In genomic region chr6:87103977-87104601, GRCh38 we compare ENCODE assay signal across 23 cellular contexts. TPM values are rescaled to one million over a fixed set of nuclear protein-coding genes. Genes with fewer than 3 reads are reported as not detected.
DNase-seq lines count a peak whose midpoint lies in the region; ATAC-seq and TF ChIP-seq lines count a peak whose summit lies in the region.
"Had no signal": no experiment of that assay in that cellular context is flagged by ENCODE, and none has a peak within 500 bp of the region (broad histone marks: within the 10 kb centered on the region; RNA-seq: fewer than 3 reads in every experiment).

No MANE protein-coding gene starts in this region.

- H3K9me3 Mint-ChIP-seq in activated CD4-positive, alpha-beta T cell treated with anti-CD3 and anti-CD28 coated beads for 36 hours (ENCODE audit: low read depth): no peaks in the 10 kb centered on the region
- H3K9me3 Mint-ChIP-seq: CD8-positive, alpha-beta memory T cell had no signal

- H3K18ac ChIP-seq in trophoblast cell (ENCODE audit: low read length): no peak overlapping the region

- H2AK5ac ChIP-seq in trophoblast cell (ENCODE audit: low read length): no peak overlapping the region

- H4K91ac ChIP-seq in trophoblast cell (ENCODE audit: low read depth, low read length): no peak overlapping the region

- H3K36me3 ChIP-seq in neutrophil (no peaks in the 10 kb centered on the region), trophoblast cell (ENCODE audit: control insufficient read depth in 1 of 2, insufficient read depth in 2 of 2, low read length in 2 of 2) (no peaks in the 10 kb centered on the region)
- H3K36me3 ChIP-seq: Peyer's patch, SJCRH30 had no signal

- H3K4me3 Mint-ChIP-seq in activated CD4-positive, alpha-beta T cell treated with anti-CD3 and anti-CD28 coated beads for 36 hours: no peak overlapping the region
- H3K4me3 Mint-ChIP-seq: CD8-positive, alpha-beta memory T cell had no signal

- H3K27me3 Mint-ChIP-seq in activated CD4-positive, alpha-beta T cell treated with anti-CD3 and anti-CD28 coated beads for 36 hours: peaks cover 14% of the 10 kb centered on the region

- H2BK12ac ChIP-seq in trophoblast cell (ENCODE audit: low read length): no peak overlapping the region

- no peaks in the 10 kb centered on the region for H3K36me3 Mint-ChIP-seq in activated CD4-positive, alpha-beta T cell treated with anti-CD3 and anti-CD28 coated beads for 36 hours (ENCODE audit: low read depth)

- no peak overlapping the region for H4K12ac ChIP-seq in trophoblast cell (ENCODE audit: low read depth, low read length)

- POLR2A ChIA-PET in activated CD4-positive, alpha-beta T cell treated with anti-CD3 and anti-CD28 coated beads for 36 hours (lab: Charles Lee): interaction anchor here (0.9 kb wide), 1 partner anchor 635 kb away, joined by 3 read pairs; no protein-coding TSS in a partner anchor

- H3K9ac ChIP-seq in trophoblast cell (ENCODE audit: low read length): no peak overlapping the region

- H3K79me1 ChIP-seq in trophoblast cell (ENCODE audit: low read length): peaks cover 1% of the 10 kb centered on the region

- no peak overlapping the region for H2AFZ ChIP-seq in trophoblast cell (ENCODE audit: insufficient read depth, low read length, poor library complexity)

- no peak overlapping the region for H3K14ac ChIP-seq in trophoblast cell (ENCODE audit: low read length)

- CTCF ChIA-PET in activated CD4-positive, alpha-beta T cell treated with anti-CD3 and anti-CD28 coated beads for 36 hours (lab: Charles Lee): interaction anchor here (1.5 kb wide), 1 partner anchor 35 kb away, joined by 3 read pairs; no protein-coding TSS in a partner anchor

- ATAC-seq in activated CD4-positive, alpha-beta T cell treated with anti-CD3 and anti-CD28 coated beads for 36 hours: peak; percentile 36

- H4K8ac ChIP-seq in trophoblast cell (ENCODE audit: low read depth, low read length): no peak overlapping the region

- intact Hi-C loops in activated CD4-positive, alpha-beta T cell treated with anti-CD3 and anti-CD28 coated beads for 36 hours (cut with DNase I, micrococcal nuclease): no loop called here

- no peak overlapping the region for H3K23ac ChIP-seq in trophoblast cell (ENCODE audit: low read length)

- peaks cover 50 to 85% of the 10 kb centered on the region in 2 experiments for H3K4me1 ChIP-seq in neutrophil (ENCODE audit: control insufficient read depth in 1 of 2, insufficient read depth in 1 of 2, low read depth in 1 of 2, low read length in 1 of 2)
- H3K4me1 ChIP-seq in trophoblast cell (ENCODE audit: control insufficient read depth in 1 of 2, insufficient read depth in 2 of 2, low read length in 2 of 2): no peaks in the 10 kb centered on the region
- H3K4me1 ChIP-seq: Peyer's patch, SJCRH30 had no signal

- no peak overlapping the region for H3K4ac ChIP-seq in trophoblast cell (ENCODE audit: low read depth, low read length)

- no peak overlapping the region for H3K4me2 ChIP-seq in trophoblast cell (ENCODE audit: low read length)

- no peak overlapping the region for H2BK120ac ChIP-seq in trophoblast cell (ENCODE audit: insufficient read depth, low read length, poor library complexity)

- H3K27ac ChIP-seq in neutrophil: peak overlapping the region; percentile 63
- no peak overlapping the region for H3K27ac ChIP-seq in trophoblast cell (ENCODE audit: low read depth, low read length)
- H3K27ac ChIP-seq: C4-2B, Peyer's patch, SJCRH30 had no signal

- no peak overlapping the region for H3K4me3 ChIP-seq in neutrophil (ENCODE audit: low read depth in 1 of 2, low read length in 1 of 2)
- H3K4me3 ChIP-seq in trophoblast cell (ENCODE audit: low read depth, low read length): no peak overlapping the region
- H3K4me3 ChIP-seq: Peyer's patch, SJCRH30 had no signal

- no peak for TF ChIP-seq CTCF in neutrophil (IDR thresholded peaks at IDR 0.05)

- no peak overlapping the region for H3K27ac Mint-ChIP-seq in activated CD4-positive, alpha-beta T cell treated with anti-CD3 and anti-CD28 coated beads for 36 hours
- H3K27ac Mint-ChIP-seq: CD8-positive, alpha-beta memory T cell had no signal

- no peaks in the 10 kb centered on the region for H3K79me2 ChIP-seq in trophoblast cell (ENCODE audit: control insufficient read depth, insufficient read depth, low read length, poor library complexity)

- no peaks in the 10 kb centered on the region for H3K4me1 Mint-ChIP-seq in activated CD4-positive, alpha-beta T cell treated with anti-CD3 and anti-CD28 coated beads for 36 hours
- H3K4me1 Mint-ChIP-seq: CD8-positive, alpha-beta memory T cell had no signal

- H3K27me3 ChIP-seq in neutrophil: no peaks in the 10 kb centered on the region
- H3K27me3 ChIP-seq in trophoblast cell (ENCODE audit: insufficient read depth, low read length): no peaks in the 10 kb centered on the region
- H3K27me3 ChIP-seq: Peyer's patch, SJCRH30 had no signal

- H3K9me3 ChIP-seq in neutrophil: no peaks in the 10 kb centered on the region
- no peaks in the 10 kb centered on the region for H3K9me3 ChIP-seq in trophoblast cell (ENCODE audit: insufficient read depth, low read depth, low read length)
- H3K9me3 ChIP-seq: Peyer's patch, SJCRH30 had no signal

- H2BK5ac ChIP-seq in trophoblast cell (ENCODE audit: low read depth, low read length, poor library complexity): no peak overlapping the region

- WGBS in trophoblast cell (ENCODE audit: extremely low coverage, insufficient coverage, insufficient read length): no CpG with 5 or more reads among the region's 4 CpGs

- no peak for DNase-seq in activated CD4-positive, alpha-beta T cell treated with anti-CD3 and anti-CD28 coated beads for 36 hours
- no peak for DNase-seq in activated CD4-positive, alpha-beta T cell treated with anti-CD3 and anti-CD28 coated beads, Interleukin-2, amount 50 U/mL, for 1 hour
- peak; percentile 3 for DNase-seq in stimulated activated CD4-positive, alpha-beta T cell treated with anti-CD3 and anti-CD28 coated beads, Interleukin-15, amount 100 ng/mL, for 24 hours
- DNase-seq in stimulated activated CD4-positive, alpha-beta T cell treated with anti-CD3 and anti-CD28 coated beads, Interleukin-4, amount 100 ng/mL, for 24 hours: no peak
- DNase-seq in OCI-M1 (lab: John Stamatoyannopoulos, UW): peak; percentile 26
- no peak for DNase-seq in NCI-H2196 (lab: John Stamatoyannopoulos, UW; ENCODE audit: unreplicated experiment)
- DNase-seq in trophoblast cell: no peak
- DNase-seq: Calu3; CD8-positive, alpha-beta memory T cell; Karpas-422; NCI-H1092; NCI-H1436; NCI-H187 treated with DMSO at 0.1 percent for 48 hours; NCI-H2107; NCI-H2227 treated with DMSO at 0.1 percent for 48 hours; NCI-H510A; NCI-H748 treated with DMSO at 0.1 percent for 48 hours; Peyer's patch; SJCRH30 had no signal

RNA-seq across cellular contexts. Expression of gene CGA, which starts 9.2 kb away (rescaled TPM):
- total RNA-seq in activated CD4-positive, alpha-beta T cell treated with anti-CD3 and anti-CD28 coated beads for 36 hours: not detected
- 8,427 and 9,365 TPM in 2 replicates for polyA plus RNA-seq in trophoblast cell (2013)
- total RNA-seq: Calu3; CD8-positive, alpha-beta memory T cell; H4; MCF 10A; Peyer's patch; SJCRH30 had no signal
- polyA plus RNA-seq: CD8-positive, alpha-beta memory T cell had no signal

RNA-seq across cellular contexts. Expression of gene ZNF292, which starts 51.3 kb away (rescaled TPM):
- total RNA-seq in activated CD4-positive, alpha-beta T cell treated with anti-CD3 and anti-CD28 coated beads for 36 hours: 10 to 100 TPM; 68.8 to 81.8 TPM
- polyA plus RNA-seq in trophoblast cell (2013): 39.0 and 40.3 TPM in 2 replicates

Comparison
In these comparisons a context has a peak if more than half of its experiments do, and no peak if none do; other contexts are left out.
1. DNase-seq: peak in stimulated activated CD4-positive, alpha-beta T cell treated with anti-CD3 and anti-CD28 coated beads, Interleukin-15, amount 100 ng/mL, for 24 hours (single experiment) and OCI-M1 (single experiment); none in activated CD4-positive, alpha-beta T cell treated with anti-CD3 and anti-CD28 coated beads for 36 hours (single experiment), activated CD4-positive, alpha-beta T cell treated with anti-CD3 and anti-CD28 coated beads, Interleukin-2, amount 50 U/mL, for 1 hour (single experiment), stimulated activated CD4-positive, alpha-beta T cell treated with anti-CD3 and anti-CD28 coated beads, Interleukin-4, amount 100 ng/mL, for 24 hours (single experiment), NCI-H2196 (single experiment) and trophoblast cell (0 of 2).